1 cellular context compared by ENCODE assay signal in the genomic region with DNA sequence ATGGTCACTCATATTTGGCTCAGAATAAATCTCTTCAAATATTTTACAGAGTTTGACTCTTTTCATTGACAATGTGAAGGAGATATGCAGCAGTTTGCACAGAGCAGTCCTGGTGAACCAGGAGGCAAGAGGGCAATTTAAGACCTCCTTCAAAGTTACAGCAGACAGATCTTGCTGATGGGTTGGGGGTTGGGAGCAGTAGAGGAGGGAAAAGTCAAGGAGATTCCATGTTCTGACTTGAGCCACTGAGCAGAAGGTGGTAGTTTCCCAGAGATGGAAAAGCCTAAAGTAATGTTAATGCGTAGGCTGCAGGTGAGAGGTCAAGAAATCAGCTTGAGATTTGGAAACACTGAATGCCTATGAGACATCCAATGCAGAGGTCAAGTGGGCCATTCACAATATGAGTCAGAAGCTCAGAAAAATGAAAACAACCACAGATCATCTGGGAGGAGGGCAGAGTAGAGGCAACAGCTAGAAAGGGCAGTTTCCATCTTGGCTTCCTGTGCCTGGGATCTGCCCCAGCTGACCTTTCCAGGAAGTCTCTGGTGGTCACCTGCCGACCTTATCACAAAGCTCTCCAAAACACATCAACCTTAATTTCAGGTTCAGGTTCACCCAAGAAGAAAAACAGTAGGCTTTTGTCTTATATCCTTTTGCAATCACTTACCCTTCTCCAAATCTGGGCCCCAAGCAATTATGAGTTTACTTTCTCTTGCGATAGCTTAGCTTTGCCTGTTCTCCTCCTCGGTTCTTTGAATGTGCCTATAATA.
TF ChIP-seq lines count a peak whose summit lies in the region.

No MANE protein-coding gene starts in this region.

TF ChIP-seq in HepG2, 621 proteins besides CTCF, POLR2A, EP300 and RAD21 (continued from another document and continues in another):
- TF ChIP-seq, protein P1, sequence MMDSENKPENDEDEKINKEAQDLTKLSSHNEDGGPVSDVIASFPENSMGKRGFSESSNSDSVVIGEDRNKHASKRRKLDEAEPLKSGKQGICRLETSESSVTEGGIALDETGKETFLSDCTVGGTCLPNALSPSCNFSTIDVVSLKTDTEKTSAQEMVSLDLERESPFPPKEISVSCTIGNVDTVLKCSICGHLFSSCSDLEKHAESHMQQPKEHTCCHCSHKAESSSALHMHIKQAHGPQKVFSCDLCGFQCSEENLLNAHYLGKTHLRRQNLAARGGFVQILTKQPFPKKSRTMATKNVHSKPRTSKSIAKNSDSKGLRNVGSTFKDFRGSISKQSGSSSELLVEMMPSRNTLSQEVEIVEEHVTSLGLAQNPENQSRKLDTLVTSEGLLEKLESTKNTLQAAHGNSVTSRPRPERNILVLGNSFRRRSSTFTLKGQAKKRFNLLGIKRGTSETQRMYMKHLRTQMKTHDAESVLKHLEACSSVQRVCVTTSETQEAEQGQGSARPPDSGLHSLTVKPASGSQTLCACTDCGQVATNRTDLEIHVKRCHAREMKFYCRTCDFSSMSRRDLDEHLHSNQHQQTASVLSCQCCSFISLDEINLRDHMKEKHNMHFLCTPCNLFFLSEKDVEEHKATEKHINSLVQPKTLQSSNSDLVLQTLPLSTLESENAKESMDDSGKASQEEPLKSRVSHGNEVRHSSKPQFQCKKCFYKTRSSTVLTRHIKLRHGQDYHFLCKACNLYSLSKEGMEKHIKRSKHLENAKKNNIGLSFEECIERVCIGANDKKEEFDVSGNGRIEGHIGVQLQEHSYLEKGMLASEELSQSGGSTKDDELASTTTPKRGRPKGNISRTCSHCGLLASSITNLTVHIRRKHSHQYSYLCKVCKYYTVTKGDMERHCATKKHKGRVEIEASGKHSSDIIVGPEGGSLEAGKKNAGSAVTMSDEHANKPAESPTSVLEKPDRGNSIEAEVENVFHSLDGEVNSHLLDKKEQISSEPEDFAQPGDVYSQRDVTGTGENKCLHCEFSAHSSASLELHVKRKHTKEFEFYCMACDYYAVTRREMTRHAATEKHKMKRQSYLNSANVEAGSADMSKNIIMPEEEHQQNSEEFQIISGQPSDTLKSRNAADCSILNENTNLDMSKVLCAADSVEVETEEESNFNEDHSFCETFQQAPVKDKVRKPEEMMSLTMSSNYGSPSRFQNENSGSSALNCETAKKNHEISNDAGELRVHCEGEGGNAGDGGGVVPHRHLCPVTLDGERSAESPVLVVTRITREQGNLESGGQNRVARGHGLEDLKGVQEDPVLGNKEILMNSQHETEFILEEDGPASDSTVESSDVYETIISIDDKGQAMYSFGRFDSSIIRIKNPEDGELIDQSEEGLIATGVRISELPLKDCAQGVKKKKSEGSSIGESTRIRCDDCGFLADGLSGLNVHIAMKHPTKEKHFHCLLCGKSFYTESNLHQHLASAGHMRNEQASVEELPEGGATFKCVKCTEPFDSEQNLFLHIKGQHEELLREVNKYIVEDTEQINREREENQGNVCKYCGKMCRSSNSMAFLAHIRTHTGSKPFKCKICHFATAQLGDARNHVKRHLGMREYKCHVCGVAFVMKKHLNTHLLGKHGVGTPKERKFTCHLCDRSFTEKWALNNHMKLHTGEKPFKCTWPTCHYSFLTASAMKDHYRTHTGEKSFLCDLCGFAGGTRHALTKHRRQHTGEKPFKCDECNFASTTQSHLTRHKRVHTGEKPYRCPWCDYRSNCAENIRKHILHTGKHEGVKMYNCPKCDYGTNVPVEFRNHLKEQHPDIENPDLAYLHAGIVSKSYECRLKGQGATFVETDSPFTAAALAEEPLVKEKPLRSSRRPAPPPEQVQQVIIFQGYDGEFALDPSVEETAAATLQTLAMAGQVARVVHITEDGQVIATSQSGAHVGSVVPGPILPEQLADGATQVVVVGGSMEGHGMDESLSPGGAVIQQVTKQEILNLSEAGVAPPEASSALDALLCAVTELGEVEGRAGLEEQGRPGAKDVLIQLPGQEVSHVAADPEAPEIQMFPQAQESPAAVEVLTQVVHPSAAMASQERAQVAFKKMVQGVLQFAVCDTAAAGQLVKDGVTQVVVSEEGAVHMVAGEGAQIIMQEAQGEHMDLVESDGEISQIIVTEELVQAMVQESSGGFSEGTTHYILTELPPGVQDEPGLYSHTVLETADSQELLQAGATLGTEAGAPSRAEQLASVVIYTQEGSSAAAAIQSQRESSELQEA (CRISPR knock-in tag; IDR thresholded peaks at IDR 0.05; ENCODE audit: not compliant biosample characterization), result no peak
- TF ChIP-seq CEBPG (CRISPR knock-in tag; IDR thresholded peaks at IDR 0.05), result peak; percentile 65
- no peak for TF ChIP-seq SMARCE1 (IDR thresholded peaks at IDR 0.05; ENCODE audit: borderline replicate concordance)
- peak; percentile 32; the same call in 1 of the 2 replicates for TF ChIP-seq NFYC (CRISPR knock-in tag; IDR thresholded peaks at IDR 0.05)
- no peak for TF ChIP-seq ZNF773 (CRISPR knock-in tag; IDR thresholded peaks at IDR 0.05; ENCODE audit: borderline replicate concordance)
- no peak for TF ChIP-seq TSC22D2 (CRISPR knock-in tag; IDR thresholded peaks at IDR 0.05; ENCODE audit: borderline replicate concordance)
- TF ChIP-seq ZNF776 (CRISPR knock-in tag; IDR thresholded peaks at IDR 0.05), result no peak
- TF ChIP-seq, protein P2, sequence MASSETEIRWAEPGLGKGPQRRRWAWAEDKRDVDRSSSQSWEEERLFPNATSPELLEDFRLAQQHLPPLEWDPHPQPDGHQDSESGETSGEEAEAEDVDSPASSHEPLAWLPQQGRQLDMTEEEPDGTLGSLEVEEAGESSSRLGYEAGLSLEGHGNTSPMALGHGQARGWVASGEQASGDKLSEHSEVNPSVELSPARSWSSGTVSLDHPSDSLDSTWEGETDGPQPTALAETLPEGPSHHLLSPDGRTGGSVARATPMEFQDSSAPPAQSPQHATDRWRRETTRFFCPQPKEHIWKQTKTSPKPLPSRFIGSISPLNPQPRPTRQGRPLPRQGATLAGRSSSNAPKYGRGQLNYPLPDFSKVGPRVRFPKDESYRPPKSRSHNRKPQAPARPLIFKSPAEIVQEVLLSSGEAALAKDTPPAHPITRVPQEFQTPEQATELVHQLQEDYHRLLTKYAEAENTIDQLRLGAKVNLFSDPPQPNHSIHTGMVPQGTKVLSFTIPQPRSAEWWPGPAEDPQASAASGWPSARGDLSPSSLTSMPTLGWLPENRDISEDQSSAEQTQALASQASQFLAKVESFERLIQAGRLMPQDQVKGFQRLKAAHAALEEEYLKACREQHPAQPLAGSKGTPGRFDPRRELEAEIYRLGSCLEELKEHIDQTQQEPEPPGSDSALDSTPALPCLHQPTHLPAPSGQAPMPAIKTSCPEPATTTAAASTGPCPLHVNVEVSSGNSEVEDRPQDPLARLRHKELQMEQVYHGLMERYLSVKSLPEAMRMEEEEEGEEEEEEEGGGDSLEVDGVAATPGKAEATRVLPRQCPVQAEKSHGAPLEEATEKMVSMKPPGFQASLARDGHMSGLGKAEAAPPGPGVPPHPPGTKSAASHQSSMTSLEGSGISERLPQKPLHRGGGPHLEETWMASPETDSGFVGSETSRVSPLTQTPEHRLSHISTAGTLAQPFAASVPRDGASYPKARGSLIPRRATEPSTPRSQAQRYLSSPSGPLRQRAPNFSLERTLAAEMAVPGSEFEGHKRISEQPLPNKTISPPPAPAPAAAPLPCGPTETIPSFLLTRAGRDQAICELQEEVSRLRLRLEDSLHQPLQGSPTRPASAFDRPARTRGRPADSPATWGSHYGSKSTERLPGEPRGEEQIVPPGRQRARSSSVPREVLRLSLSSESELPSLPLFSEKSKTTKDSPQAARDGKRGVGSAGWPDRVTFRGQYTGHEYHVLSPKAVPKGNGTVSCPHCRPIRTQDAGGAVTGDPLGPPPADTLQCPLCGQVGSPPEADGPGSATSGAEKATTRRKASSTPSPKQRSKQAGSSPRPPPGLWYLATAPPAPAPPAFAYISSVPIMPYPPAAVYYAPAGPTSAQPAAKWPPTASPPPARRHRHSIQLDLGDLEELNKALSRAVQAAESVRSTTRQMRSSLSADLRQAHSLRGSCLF (CRISPR knock-in tag; IDR thresholded peaks at IDR 0.05; ENCODE audit: borderline replicate concordance), result no peak
- TF ChIP-seq KDM5A (IDR thresholded peaks at IDR 0.05; ENCODE audit: borderline replicate concordance, low read length), result no peak
- TF ChIP-seq, protein P3, sequence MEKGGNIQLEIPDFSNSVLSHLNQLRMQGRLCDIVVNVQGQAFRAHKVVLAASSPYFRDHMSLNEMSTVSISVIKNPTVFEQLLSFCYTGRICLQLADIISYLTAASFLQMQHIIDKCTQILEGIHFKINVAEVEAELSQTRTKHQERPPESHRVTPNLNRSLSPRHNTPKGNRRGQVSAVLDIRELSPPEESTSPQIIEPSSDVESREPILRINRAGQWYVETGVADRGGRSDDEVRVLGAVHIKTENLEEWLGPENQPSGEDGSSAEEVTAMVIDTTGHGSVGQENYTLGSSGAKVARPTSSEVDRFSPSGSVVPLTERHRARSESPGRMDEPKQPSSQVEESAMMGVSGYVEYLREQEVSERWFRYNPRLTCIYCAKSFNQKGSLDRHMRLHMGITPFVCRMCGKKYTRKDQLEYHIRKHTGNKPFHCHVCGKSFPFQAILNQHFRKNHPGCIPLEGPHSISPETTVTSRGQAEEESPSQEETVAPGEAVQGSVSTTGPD (CRISPR knock-in tag; IDR thresholded peaks at IDR 0.05), result peak; percentile 55; the same call in 1 of the 2 replicates
- TF ChIP-seq, protein P4, sequence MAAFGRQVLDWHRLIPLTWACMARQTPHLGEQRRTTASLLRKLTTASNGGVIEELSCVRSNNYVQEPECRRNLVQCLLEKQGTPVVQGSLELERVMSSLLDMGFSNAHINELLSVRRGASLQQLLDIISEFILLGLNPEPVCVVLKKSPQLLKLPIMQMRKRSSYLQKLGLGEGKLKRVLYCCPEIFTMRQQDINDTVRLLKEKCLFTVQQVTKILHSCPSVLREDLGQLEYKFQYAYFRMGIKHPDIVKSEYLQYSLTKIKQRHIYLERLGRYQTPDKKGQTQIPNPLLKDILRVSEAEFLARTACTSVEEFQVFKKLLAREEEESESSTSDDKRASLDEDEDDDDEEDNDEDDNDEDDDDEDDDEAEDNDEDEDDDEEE (CRISPR knock-in tag; IDR thresholded peaks at IDR 0.05), result no peak
- TF ChIP-seq, protein P5, sequence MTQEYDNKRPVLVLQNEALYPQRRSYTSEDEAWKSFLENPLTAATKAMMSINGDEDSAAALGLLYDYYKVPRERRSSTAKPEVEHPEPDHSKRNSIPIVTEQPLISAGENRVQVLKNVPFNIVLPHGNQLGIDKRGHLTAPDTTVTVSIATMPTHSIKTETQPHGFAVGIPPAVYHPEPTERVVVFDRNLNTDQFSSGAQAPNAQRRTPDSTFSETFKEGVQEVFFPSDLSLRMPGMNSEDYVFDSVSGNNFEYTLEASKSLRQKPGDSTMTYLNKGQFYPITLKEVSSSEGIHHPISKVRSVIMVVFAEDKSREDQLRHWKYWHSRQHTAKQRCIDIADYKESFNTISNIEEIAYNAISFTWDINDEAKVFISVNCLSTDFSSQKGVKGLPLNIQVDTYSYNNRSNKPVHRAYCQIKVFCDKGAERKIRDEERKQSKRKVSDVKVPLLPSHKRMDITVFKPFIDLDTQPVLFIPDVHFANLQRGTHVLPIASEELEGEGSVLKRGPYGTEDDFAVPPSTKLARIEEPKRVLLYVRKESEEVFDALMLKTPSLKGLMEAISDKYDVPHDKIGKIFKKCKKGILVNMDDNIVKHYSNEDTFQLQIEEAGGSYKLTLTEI (CRISPR knock-in tag; conservative IDR thresholded peaks at IDR 0.05), result no peak
- TF ChIP-seq, protein P6, sequence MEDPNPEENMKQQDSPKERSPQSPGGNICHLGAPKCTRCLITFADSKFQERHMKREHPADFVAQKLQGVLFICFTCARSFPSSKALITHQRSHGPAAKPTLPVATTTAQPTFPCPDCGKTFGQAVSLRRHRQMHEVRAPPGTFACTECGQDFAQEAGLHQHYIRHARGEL (CRISPR knock-in tag; IDR thresholded peaks at IDR 0.05), result no peak
- peak; percentile 61 for TF ChIP-seq SMAD3 (CRISPR knock-in tag; IDR thresholded peaks at IDR 0.05)
- TF ChIP-seq SP140L (CRISPR knock-in tag; IDR thresholded peaks at IDR 0.05; ENCODE audit: borderline replicate concordance), result 0 out of 2 replicates have a peak, but pooled peaks have one; percentile 34
- no peak; the same call in 1 of the 2 replicates for TF ChIP-seq ZNF468 (CRISPR knock-in tag; IDR thresholded peaks at IDR 0.05)
- TF ChIP-seq, protein P7, sequence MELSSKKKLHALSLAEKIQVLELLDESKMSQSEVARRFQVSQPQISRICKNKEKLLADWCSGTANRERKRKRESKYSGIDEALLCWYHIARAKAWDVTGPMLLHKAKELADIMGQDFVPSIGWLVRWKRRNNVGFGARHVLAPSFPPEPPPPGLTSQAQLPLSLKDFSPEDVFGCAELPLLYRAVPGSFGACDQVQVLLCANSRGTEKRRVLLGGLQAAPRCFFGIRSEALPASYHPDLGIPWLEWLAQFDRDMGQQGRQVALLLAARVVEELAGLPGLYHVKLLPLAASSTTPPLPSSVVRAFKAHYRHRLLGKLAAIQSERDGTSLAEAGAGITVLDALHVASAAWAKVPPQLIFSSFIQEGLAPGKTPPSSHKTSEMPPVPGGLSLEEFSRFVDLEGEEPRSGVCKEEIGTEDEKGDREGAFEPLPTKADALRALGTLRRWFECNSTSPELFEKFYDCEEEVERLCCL (CRISPR knock-in tag; IDR thresholded peaks at IDR 0.05; ENCODE audit: borderline replicate concordance), result no peak
- peak; percentile 55; the same call in 1 of the 2 replicates for TF ChIP-seq ZNF670 (CRISPR knock-in tag; IDR thresholded peaks at IDR 0.05; ENCODE audit: borderline replicate concordance)
- TF ChIP-seq ZNF263 (CRISPR knock-in tag; IDR thresholded peaks at IDR 0.05), result peak; percentile 64
- TF ChIP-seq HNRNPL (IDR thresholded peaks at IDR 0.05; ENCODE audit: low read depth, low read length), result no peak
- no peak for TF ChIP-seq ZNF547 (CRISPR knock-in tag; IDR thresholded peaks at IDR 0.05)
- TF ChIP-seq ZNF839 (CRISPR knock-in tag; IDR thresholded peaks at IDR 0.05; ENCODE audit: borderline replicate concordance), result no peak
- peak; percentile 51 for TF ChIP-seq RBFOX2 (IDR thresholded peaks at IDR 0.05; ENCODE audit: low read depth, low read length)
- TF ChIP-seq HNRNPK (IDR thresholded peaks at IDR 0.05; ENCODE audit: low read depth, low read length, poor library complexity, severe bottlenecking), result no peak
- no peak for TF ChIP-seq ZNF326 (CRISPR knock-in tag; IDR thresholded peaks at IDR 0.05; ENCODE audit: borderline replicate concordance)
- 0 out of 2 replicates have a peak, but pooled peaks have one; percentile 36 for TF ChIP-seq MBD4 (IDR thresholded peaks at IDR 0.05; ENCODE audit: borderline replicate concordance, low read length)
- TF ChIP-seq, protein P8, sequence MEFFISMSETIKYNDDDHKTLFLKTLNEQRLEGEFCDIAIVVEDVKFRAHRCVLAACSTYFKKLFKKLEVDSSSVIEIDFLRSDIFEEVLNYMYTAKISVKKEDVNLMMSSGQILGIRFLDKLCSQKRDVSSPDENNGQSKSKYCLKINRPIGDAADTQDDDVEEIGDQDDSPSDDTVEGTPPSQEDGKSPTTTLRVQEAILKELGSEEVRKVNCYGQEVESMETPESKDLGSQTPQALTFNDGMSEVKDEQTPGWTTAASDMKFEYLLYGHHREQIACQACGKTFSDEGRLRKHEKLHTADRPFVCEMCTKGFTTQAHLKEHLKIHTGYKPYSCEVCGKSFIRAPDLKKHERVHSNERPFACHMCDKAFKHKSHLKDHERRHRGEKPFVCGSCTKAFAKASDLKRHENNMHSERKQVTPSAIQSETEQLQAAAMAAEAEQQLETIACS (CRISPR knock-in tag; IDR thresholded peaks at IDR 0.05), result no peak
- TF ChIP-seq, protein P9, sequence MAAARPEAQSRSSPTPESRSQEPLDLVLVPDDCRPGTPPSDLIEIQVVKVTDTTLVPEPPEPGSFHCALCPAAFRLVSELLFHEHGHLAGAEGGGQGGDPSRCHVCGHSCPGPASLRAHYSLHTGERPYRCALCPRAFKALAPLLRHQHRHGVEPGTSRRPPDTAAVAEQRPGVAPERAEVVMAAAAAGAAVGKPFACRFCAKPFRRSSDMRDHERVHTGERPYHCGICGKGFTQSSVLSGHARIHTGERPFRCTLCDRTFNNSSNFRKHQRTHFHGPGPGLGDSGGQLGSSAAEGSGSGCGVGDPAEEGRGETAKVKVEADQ (CRISPR knock-in tag; IDR thresholded peaks at IDR 0.05; ENCODE audit: borderline replicate concordance), result no peak
- TF ChIP-seq CBX2 (IDR thresholded peaks at IDR 0.05; ENCODE audit: low read depth, low read length), result no peak
- no peak for TF ChIP-seq CBX2 (CRISPR knock-in tag; IDR thresholded peaks at IDR 0.05; ENCODE audit: low read depth)
